1 cellular context compared by ENCODE assay signal in the genomic region with DNA sequence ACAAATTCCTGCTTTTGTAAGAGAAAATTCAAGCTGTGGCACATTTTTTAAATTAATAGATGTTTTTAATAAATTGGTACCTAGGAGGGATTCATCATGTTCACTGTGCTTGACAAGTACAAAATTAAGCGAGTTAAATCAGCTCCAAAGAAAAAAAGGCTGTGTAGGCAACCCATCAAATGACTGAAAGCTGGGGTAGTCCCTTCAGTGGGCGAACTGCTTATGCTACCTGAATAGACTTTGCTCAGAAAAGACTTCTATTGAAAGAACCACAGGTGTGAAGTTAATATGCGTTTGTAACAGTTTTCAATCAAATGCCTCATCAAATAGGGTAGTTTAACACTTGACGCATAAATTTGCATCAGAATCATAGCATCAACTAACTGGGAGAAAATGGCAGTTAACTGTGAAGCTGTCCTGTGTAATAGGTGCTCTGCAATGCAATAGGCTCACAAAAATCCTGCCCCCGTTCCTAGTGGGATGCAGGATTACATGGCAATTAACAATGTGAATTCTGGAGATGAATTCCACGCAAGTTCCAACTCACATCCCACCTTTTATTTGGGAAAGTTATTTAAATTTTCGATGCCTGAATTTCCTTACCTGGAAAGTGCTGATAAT.
TF ChIP-seq lines count a peak whose summit lies in the region.

No MANE protein-coding gene starts in this region.

TF ChIP-seq in GM23338, 12 proteins besides CTCF, POLR2A, EP300 and RAD21 (continued from another document):
- TF ChIP-seq, protein P1, sequence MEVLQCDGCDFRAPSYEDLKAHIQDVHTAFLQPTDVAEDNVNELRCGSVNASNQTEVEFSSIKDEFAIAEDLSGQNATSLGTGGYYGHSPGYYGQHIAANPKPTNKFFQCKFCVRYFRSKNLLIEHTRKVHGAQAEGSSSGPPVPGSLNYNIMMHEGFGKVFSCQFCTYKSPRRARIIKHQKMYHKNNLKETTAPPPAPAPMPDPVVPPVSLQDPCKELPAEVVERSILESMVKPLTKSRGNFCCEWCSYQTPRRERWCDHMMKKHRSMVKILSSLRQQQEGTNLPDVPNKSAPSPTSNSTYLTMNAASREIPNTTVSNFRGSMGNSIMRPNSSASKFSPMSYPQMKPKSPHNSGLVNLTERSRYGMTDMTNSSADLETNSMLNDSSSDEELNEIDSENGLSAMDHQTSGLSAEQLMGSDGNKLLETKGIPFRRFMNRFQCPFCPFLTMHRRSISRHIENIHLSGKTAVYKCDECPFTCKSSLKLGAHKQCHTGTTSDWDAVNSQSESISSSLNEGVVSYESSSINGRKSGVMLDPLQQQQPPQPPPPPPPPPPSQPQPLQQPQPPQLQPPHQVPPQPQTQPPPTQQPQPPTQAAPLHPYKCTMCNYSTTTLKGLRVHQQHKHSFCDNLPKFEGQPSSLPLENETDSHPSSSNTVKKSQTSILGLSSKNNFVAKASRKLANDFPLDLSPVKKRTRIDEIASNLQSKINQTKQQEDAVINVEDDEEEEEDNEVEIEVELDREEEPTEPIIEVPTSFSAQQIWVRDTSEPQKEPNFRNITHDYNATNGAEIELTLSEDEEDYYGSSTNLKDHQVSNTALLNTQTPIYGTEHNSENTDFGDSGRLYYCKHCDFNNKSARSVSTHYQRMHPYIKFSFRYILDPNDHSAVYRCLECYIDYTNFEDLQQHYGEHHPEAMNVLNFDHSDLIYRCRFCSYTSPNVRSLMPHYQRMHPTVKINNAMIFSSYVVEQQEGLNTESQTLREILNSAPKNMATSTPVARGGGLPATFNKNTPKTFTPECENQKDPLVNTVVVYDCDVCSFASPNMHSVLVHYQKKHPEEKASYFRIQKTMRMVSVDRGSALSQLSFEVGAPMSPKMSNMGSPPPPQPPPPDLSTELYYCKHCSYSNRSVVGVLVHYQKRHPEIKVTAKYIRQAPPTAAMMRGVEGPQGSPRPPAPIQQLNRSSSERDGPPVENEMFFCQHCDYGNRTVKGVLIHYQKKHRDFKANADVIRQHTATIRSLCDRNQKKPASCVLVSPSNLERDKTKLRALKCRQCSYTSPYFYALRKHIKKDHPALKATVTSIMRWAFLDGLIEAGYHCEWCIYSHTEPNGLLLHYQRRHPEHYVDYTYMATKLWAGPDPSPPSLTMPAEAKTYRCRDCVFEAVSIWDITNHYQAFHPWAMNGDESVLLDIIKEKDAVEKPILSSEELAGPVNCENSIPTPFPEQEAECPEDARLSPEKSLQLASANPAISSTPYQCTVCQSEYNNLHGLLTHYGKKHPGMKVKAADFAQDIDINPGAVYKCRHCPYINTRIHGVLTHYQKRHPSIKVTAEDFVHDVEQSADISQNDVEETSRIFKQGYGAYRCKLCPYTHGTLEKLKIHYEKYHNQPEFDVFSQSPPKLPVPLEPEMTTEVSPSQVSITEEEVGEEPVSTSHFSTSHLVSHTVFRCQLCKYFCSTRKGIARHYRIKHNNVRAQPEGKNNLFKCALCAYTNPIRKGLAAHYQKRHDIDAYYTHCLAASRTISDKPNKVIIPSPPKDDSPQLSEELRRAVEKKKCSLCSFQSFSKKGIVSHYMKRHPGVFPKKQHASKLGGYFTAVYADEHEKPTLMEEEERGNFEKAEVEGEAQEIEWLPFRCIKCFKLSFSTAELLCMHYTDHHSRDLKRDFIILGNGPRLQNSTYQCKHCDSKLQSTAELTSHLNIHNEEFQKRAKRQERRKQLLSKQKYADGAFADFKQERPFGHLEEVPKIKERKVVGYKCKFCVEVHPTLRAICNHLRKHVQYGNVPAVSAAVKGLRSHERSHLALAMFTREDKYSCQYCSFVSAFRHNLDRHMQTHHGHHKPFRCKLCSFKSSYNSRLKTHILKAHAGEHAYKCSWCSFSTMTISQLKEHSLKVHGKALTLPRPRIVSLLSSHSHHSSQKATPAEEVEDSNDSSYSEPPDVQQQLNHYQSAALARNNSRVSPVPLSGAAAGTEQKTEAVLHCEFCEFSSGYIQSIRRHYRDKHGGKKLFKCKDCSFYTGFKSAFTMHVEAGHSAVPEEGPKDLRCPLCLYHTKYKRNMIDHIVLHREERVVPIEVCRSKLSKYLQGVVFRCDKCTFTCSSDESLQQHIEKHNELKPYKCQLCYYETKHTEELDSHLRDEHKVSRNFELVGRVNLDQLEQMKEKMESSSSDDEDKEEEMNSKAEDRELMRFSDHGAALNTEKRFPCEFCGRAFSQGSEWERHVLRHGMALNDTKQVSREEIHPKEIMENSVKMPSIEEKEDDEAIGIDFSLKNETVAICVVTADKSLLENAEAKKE (CRISPR knock-in tag; IDR thresholded peaks at IDR 0.05), result no peak
